In the genomic region with DNA sequence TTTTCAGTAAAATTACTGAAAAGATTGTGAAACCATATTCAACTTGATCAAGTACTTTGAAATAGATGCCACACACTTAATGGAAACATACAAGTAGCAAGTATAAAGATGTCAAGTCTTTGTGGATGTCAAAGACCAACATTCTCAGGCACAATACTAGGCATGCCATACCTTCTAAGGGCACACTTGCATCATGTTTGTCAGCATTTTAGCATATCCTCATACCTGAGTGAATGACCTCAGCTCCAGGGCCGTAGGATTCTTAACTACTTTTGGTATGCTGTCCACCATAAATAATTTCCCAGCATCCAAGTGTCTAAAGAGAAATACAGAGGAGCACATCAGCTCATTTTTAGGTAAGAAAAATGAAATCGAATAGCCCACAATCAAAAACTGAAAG, we compare ENCODE assay signal across 22 cellular contexts.
A peak's percentile ranks its signal among the peaks of the same experiment; 100 is the strongest.
DNase-seq lines count a peak whose midpoint lies in the region; ATAC-seq, FAIRE-seq and TF ChIP-seq lines count a peak whose summit lies in the region.
"Had no signal": no experiment of that assay in that cellular context is flagged by ENCODE, and none has a peak within 500 bp of the region (broad histone marks: within the 10 kb centered on the region; RNA-seq: fewer than 3 reads in every experiment).

No MANE protein-coding gene starts in this region.

- in situ Hi-C loops in ACHN (cut with HindIII; ENCODE audit: low pct_ligation_motif_present, low pct_unique_long_range_greater_than_20kb, low sequenced_read_pairs), result no loop called here

- no peak overlapping the region for H2BK20ac ChIP-seq in H1 (ENCODE audit: low read length)

- no peak for TF ChIP-seq POLR2A in H1 (IDR thresholded peaks at IDR 0.05; ENCODE audit: control extremely low read depth in 1 of 2, low read depth in 2 of 2, low read length in 2 of 2)

- H3K27ac ChIP-seq in BLaER1 (no peak overlapping the region), H1 (ENCODE audit: low read depth, low read length) (no peak overlapping the region), mesendoderm (ENCODE audit: low read depth, low read length) (no peak overlapping the region)
- H3K27ac ChIP-seq in BLaER1 treated with 17β-estradiol and CSF1 and Interleukin-3, amounts not matched to agents 10 nM and 100 nM, result no peak overlapping the region
- H3K27ac ChIP-seq: C4-2B had no signal

- H2BK15ac ChIP-seq in H1 (ENCODE audit: low read length), result no peak overlapping the region
- H2BK15ac ChIP-seq in mesendoderm (replicated peaks; ENCODE audit: low read depth), result no peak overlapping the region

- H2BK120ac ChIP-seq in H1 (replicated peaks; ENCODE audit: low read depth, low read length), result no peak overlapping the region
- no peak overlapping the region for H2BK120ac ChIP-seq in mesendoderm (ENCODE audit: low read depth, low read length)

- CTCF ChIA-PET in H1 (lab: Charles Lee; ENCODE audit: partially characterized antibody), result interaction anchor here (1.7 kb wide), 1 partner anchor 23 kb away, joined by 8 read pairs; no protein-coding TSS in a partner anchor

- TF ChIP-seq EP300 in H1 (IDR thresholded peaks at IDR 0.05; ENCODE audit: borderline replicate concordance in 1 of 2, low read depth in 2 of 2, low read length in 2 of 2), result no peak

- H3K36me3 ChIP-seq in BLaER1, result no peaks in the 10 kb centered on the region
- H3K36me3 ChIP-seq in BLaER1 treated with 17β-estradiol and CSF1 and Interleukin-3, amounts not matched to agents 10 nM and 100 nM, result no peaks in the 10 kb centered on the region
- H3K36me3 ChIP-seq in H1 (ENCODE audit: control insufficient read depth in 2 of 4, insufficient read depth in 4 of 4, low read length in 3 of 4), result no peaks in the 10 kb centered on the region; a peak in 1 of 8 replicates
- H3K36me3 ChIP-seq in mesendoderm (ENCODE audit: control insufficient read depth, insufficient read depth, low read length), result no peaks in the 10 kb centered on the region

- H3K56ac ChIP-seq in H1 (replicated peaks; ENCODE audit: insufficient read length, low read depth, low read length) (no peak overlapping the region), mesendoderm (ENCODE audit: low read length) (no peak overlapping the region)

- no peak overlapping the region for H3K14ac ChIP-seq in H1 (ENCODE audit: insufficient read length)

- H2AK5ac ChIP-seq in H1 (ENCODE audit: low read depth, low read length) (no peak overlapping the region), mesendoderm (ENCODE audit: low read length) (no peak overlapping the region)

- H3K23ac ChIP-seq in H1 (ENCODE audit: insufficient read length), result no peak overlapping the region
- H3K23ac ChIP-seq in mesendoderm (ENCODE audit: low read length), result no peak overlapping the region

- no peaks in the 10 kb centered on the region for H4K20me1 ChIP-seq in BLaER1
- H4K20me1 ChIP-seq in BLaER1 treated with 17β-estradiol and CSF1 and Interleukin-3, amounts not matched to agents 10 nM and 100 nM, result no peaks in the 10 kb centered on the region
- H4K20me1 ChIP-seq in H1 (replicated peaks in 1 of 2; ENCODE audit: control insufficient read depth in 1 of 2, insufficient read depth in 2 of 2, low read length in 2 of 2), result no peaks in the 10 kb centered on the region

- H3K9ac ChIP-seq in BLaER1 (no peak overlapping the region), H1 (replicated peaks in 1 of 4; ENCODE audit: extremely low read depth in 1 of 4, low read depth in 3 of 4, low read length in 3 of 4) (no peak overlapping the region), mesendoderm (ENCODE audit: low read length) (no peak overlapping the region)
- H3K9ac ChIP-seq in BLaER1 treated with 17β-estradiol and CSF1 and Interleukin-3, amounts not matched to agents 10 nM and 100 nM, result no peak overlapping the region

- no peak overlapping the region for H4K5ac ChIP-seq in H1 (ENCODE audit: insufficient read length, low read depth, low read length)
- no peak overlapping the region for H4K5ac ChIP-seq in mesendoderm (ENCODE audit: low read length)

- H3K4me3 ChIP-seq in BLaER1 (no peak overlapping the region), H1 (ENCODE audit: extremely low read depth in 1 of 4, insufficient read depth in 2 of 4, low read depth in 3 of 4, low read length in 4 of 4) (no peak overlapping the region), mesendoderm (ENCODE audit: low read length) (no peak overlapping the region)
- no peak overlapping the region for H3K4me3 ChIP-seq in BLaER1 treated with 17β-estradiol and CSF1 and Interleukin-3, amounts not matched to agents 10 nM and 100 nM

- TF ChIP-seq CTCF in H1 (IDR thresholded peaks at IDR 0.05; ENCODE audit: control extremely low read depth in 1 of 3, insufficient read depth in 1 of 3, low read depth in 1 of 3, low read length in 3 of 3), result no peak

- WGBS in H1 (ENCODE audit: extremely low coverage in 1 of 2, insufficient coverage in 1 of 2, insufficient read length in 1 of 2, insufficient replicate concordance in 2 of 2, low coverage in 1 of 2, low lambda C conversion rate in 2 of 2, missing lambda C conversion rate in 1 of 2), 2 experiments, result 78% methylated on average over 2 of the region's 2 CpGs; no CpG with 5 or more reads in 1 of the 2 experiments
- WGBS in mesendoderm (ENCODE audit: extremely low coverage, insufficient coverage, low lambda C conversion rate), result no CpG with 5 or more reads among the region's 2 CpGs

- H2BK5ac ChIP-seq in H1 (ENCODE audit: low read depth, low read length) (no peak overlapping the region), mesendoderm (ENCODE audit: low read length) (no peak overlapping the region)

- no peaks in the 10 kb centered on the region for H3K27me3 ChIP-seq in BLaER1
- H3K27me3 ChIP-seq in BLaER1 treated with 17β-estradiol and CSF1 and Interleukin-3, amounts not matched to agents 10 nM and 100 nM, result no peaks in the 10 kb centered on the region
- H3K27me3 ChIP-seq in H1 (replicated peaks in 1 of 4; ENCODE audit: control insufficient read depth in 3 of 4, extremely low read depth in 1 of 4, insufficient read depth in 3 of 4, low read length in 3 of 4), result no peaks in the 10 kb centered on the region
- no peaks in the 10 kb centered on the region for H3K27me3 ChIP-seq in mesendoderm (ENCODE audit: insufficient read depth, low read length, poor library complexity)

- H4K91ac ChIP-seq in H1 (replicated peaks; ENCODE audit: insufficient read length, low read length), result no peak overlapping the region

- H2AFZ ChIP-seq in H1 (ENCODE audit: low read length), result no peak overlapping the region

- H2BK12ac ChIP-seq in H1 (ENCODE audit: low read depth, low read length), result no peak overlapping the region

- no peak for FAIRE-seq in H1 (lab: Jason Lieb, UNC)
- FAIRE-seq: A204.1, D721Med, G401.6, GM12891, GM19239 had no signal

- H3K23me2 ChIP-seq in H1 (ENCODE audit: low read depth, low read length), result no peaks in the 10 kb centered on the region

- H3K4ac ChIP-seq in H1 (replicated peaks; ENCODE audit: insufficient read length, low read depth, low read length) (no peak overlapping the region), mesendoderm (ENCODE audit: low read depth, low read length) (no peak overlapping the region)

- H4K8ac ChIP-seq in H1 (ENCODE audit: extremely low read depth, insufficient read depth, low read length) (no peak overlapping the region), mesendoderm (ENCODE audit: low read depth, low read length) (no peak overlapping the region)

- H3K79me1 ChIP-seq in H1 (ENCODE audit: low read depth, low read length) (no peaks in the 10 kb centered on the region), mesendoderm (ENCODE audit: low read length) (no peaks in the 10 kb centered on the region)

- H3K9me3 ChIP-seq in BLaER1, result peaks cover 11% of the 10 kb centered on the region
- H3K9me3 ChIP-seq in BLaER1 treated with 17β-estradiol and CSF1 and Interleukin-3, amounts not matched to agents 10 nM and 100 nM (replicated peaks in 1 of 11), result peaks cover 5 to 13% (median 11%) of the 10 kb centered on the region in 11 experiments; a peak in 20 of 22 replicates
- H3K9me3 ChIP-seq in H1 (ENCODE audit: insufficient read depth in 2 of 2, low read depth in 1 of 2, low read length in 1 of 2), result 0 out of 4 replicates have a peak, but pooled peaks cover 0 to 2% of the 10 kb centered on the region in 2 experiments
- H3K9me3 ChIP-seq: Caco-2 had no signal

- POLR2A ChIA-PET in H1 (lab: Charles Lee; ENCODE audit: partially characterized antibody), result no interaction called here

- DNase-seq in H1 (ENCODE audit: low read depth in 1 of 2, low spot score in 2 of 2) (no peak), mesendoderm (peak; percentile 44), ACHN (no peak), kidney glomerular epithelial cell (lab: John Stamatoyannopoulos, UW) (no peak)
- DNase-seq in activated T-cell treated with anti-CD3 and anti-CD28 coated beads, Interleukin-2, amount 50 U/mL, for 48 hours, result no peak
- DNase-seq: 8988T; AML-193; Caco-2; Calu3; CD4-positive, alpha-beta T cell; CD8-positive, alpha-beta T cell; DMS79 treated with DMSO at 0.1 percent for 48 hours; GF-D8 had no signal

- no peak for ATAC-seq in HG03135 (IDR thresholded peaks at IDR 0.05; ENCODE audit: unreplicated experiment)
- ATAC-seq: CD8-positive, alpha-beta T cell had no signal

- no peak overlapping the region for H3K18ac ChIP-seq in H1 (ENCODE audit: extremely low read depth, low read length)
- no peak overlapping the region for H3K18ac ChIP-seq in mesendoderm (ENCODE audit: low read length)

- peak overlapping the region; percentile 48 for H3K4me2 ChIP-seq in BLaER1
- peak overlapping the region in 6 of 11 experiments; percentile 13 to 66 (median 40); a peak in 13 of 22 replicates for H3K4me2 ChIP-seq in BLaER1 treated with 17β-estradiol and CSF1 and Interleukin-3, amounts not matched to agents 10 nM and 100 nM
- H3K4me2 ChIP-seq in H1 (ENCODE audit: insufficient read depth in 1 of 2, low read depth in 2 of 2, low read length in 2 of 2), result no peak overlapping the region
- no peak overlapping the region for H3K4me2 ChIP-seq in mesendoderm (ENCODE audit: low read length)

- H3K4me1 ChIP-seq in BLaER1 (peaks cover 31% of the 10 kb centered on the region), H1 (replicated peaks in 1 of 4; ENCODE audit: control insufficient read depth in 3 of 4, insufficient read depth in 4 of 4, low read length in 3 of 4) (no peaks in the 10 kb centered on the region), mesendoderm (ENCODE audit: control insufficient read depth, low read depth, low read length) (no peaks in the 10 kb centered on the region)
- peaks cover 0 to 30% (median 17%) of the 10 kb centered on the region in 10 experiments; a peak in 13 of 20 replicates for H3K4me1 ChIP-seq in BLaER1 treated with 17β-estradiol and CSF1 and Interleukin-3, amounts not matched to agents 10 nM and 100 nM
- H3K4me1 ChIP-seq: Caco-2 had no signal

- TF ChIP-seq RAD21 in H1 (IDR thresholded peaks at IDR 0.05 in 1 of 2, conservative IDR thresholded peaks at IDR 0.05 in 1 of 2; ENCODE audit: low read depth in 2 of 2, low read length in 2 of 2), result no peak

- no peaks in the 10 kb centered on the region for H3K79me2 ChIP-seq in H1 (ENCODE audit: control insufficient read depth in 1 of 2, insufficient read depth in 2 of 2, low read length in 2 of 2)
- no peaks in the 10 kb centered on the region for H3K79me2 ChIP-seq in mesendoderm (ENCODE audit: control insufficient read depth, insufficient read depth, low read length)

TF ChIP-seq in H1, 55 proteins besides CTCF, POLR2A, EP300 and RAD21:
- TF ChIP-seq SRF (IDR thresholded peaks at IDR 0.05; ENCODE audit: low read depth, low read length) (peak; percentile 9; the same call in 1 of the 2 replicates), TAF7 (optimal IDR thresholded peaks at IDR 0.05; ENCODE audit: borderline replicate concordance, low read depth, low read length) (no peak)

Comparison
In these comparisons a context has a peak if more than half of its experiments do, and no peak if none do; other contexts are left out.
1. H3K4me2 ChIP-seq: peak in BLaER1 (single experiment) and BLaER1 treated with 17β-estradiol and CSF1 and Interleukin-3, amounts not matched to agents 10 nM and 100 nM (6 of 11); none in H1 (0 of 2) and mesendoderm (single experiment).